In genomic region chr11:128156486-128156885, GRCh38 we compare ENCODE assay signal across 18 cellular contexts.
"Had no signal": no experiment of that assay in that cellular context is flagged by ENCODE, and none has a peak within 500 bp of the region (broad histone marks: within the 10 kb centered on the region; RNA-seq: fewer than 3 reads in every experiment).

No MANE protein-coding gene starts in this region.

- H3K4me3 ChIP-seq: gastrocnemius medialis, heart right ventricle, left ventricle myocardium inferior, right atrium auricular region, transverse colon had no signal

- H3K36me3 Mint-ChIP-seq: activated naive CD4-positive, alpha-beta T cell treated with anti-CD3 and anti-CD28 coated beads, Interleukin-2, amount 10 ng/mL, durations not matched to agents 7 days and 5 days; brain; naive thymus-derived CD8-positive, alpha-beta T cell had no signal

- H3K27me3 ChIP-seq: gastrocnemius medialis, heart right ventricle, right atrium auricular region, transverse colon had no signal

- H3K4me3 Mint-ChIP-seq: activated naive CD4-positive, alpha-beta T cell treated with anti-CD3 and anti-CD28 coated beads, Interleukin-2, amount 10 ng/mL, durations not matched to agents 7 days and 5 days; brain; central memory CD8-positive, alpha-beta T cell had no signal

- H3K36me3 ChIP-seq: gastrocnemius medialis, heart right ventricle, left ventricle myocardium inferior, right atrium auricular region, transverse colon had no signal

- H3K27ac ChIP-seq: gastrocnemius medialis, heart right ventricle, left ventricle myocardium inferior, right atrium auricular region, transverse colon had no signal

- H3K27ac Mint-ChIP-seq: activated naive CD4-positive, alpha-beta T cell treated with anti-CD3 and anti-CD28 coated beads, Interleukin-2, amount 10 ng/mL, durations not matched to agents 7 days and 5 days; brain; naive thymus-derived CD8-positive, alpha-beta T cell had no signal

- H3K9me3 Mint-ChIP-seq: activated naive CD4-positive, alpha-beta T cell treated with anti-CD3 and anti-CD28 coated beads, Interleukin-2, amount 10 ng/mL, durations not matched to agents 7 days and 5 days; central memory CD8-positive, alpha-beta T cell; naive thymus-derived CD8-positive, alpha-beta T cell had no signal

- H3K4me1 Mint-ChIP-seq: brain; central memory CD8-positive, alpha-beta T cell had no signal

- H3K27me3 Mint-ChIP-seq: brain; central memory CD8-positive, alpha-beta T cell had no signal

- H3K4me1 ChIP-seq: gastrocnemius medialis, transverse colon had no signal

- ATAC-seq: gastrocnemius medialis; heart right ventricle; naive thymus-derived CD8-positive, alpha-beta T cell had no signal

- H3K9me3 ChIP-seq: gastrocnemius medialis, heart right ventricle, left ventricle myocardium inferior, right atrium auricular region, transverse colon had no signal

- DNase-seq: activated CD4-positive, CD25-positive, alpha-beta regulatory T cell treated with anti-CD3 and anti-CD28 coated beads, Interleukin-2, amount 50 U/mL, for 72 hours; activated naive CD4-positive, alpha-beta T cell treated with anti-CD3 and anti-CD28 coated beads, Interleukin-2, amount 10 ng/mL, durations not matched to agents 7 days and 5 days; cortex of kidney; effector CD4-positive, alpha-beta T cell; gastrocnemius medialis; heart right ventricle; islet precursor cell; left ventricle myocardium inferior; mesenchymal stem cell; naive thymus-derived CD8-positive, alpha-beta T cell; stimulated activated CD4-positive, alpha-beta T cell treated with anti-CD3 and anti-CD28 coated beads, Interleukin-2, amount 100 ng/mL, for 48 hours; stimulated activated naive CD4-positive, alpha-beta T cell treated with Interleukin-2 at 50 U/mL for 16 hours; substantia nigra; T1000; transverse colon had no signal
